In the genomic region with DNA sequence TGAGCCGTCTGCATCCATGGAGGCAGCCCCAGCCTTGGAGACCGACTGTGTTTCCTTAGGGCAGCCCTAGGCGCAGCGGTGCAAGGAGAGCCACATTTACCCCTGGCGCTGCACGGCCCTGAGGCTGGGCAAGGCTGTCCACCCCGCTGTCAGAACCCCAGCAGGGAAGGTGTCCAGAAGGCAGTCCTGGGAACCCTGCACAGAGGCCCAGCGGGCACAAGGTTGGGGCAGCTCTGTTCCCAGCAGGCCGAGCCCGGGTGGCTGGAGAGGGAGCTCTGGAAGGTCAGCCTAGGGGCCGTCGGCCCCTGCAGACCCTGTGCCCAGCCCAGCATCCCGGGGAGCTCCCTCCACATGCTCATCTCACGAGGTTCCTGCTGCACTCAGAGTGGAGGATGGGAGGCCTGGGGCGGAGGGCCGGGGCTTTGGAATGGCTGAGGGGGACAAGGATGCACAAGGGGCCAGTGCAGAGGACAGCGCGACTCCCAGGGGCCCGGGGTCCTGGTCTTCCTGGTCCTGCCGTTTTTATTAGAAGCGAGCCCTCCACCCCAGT, we compare ENCODE assay signal across 9 cellular contexts. TPM values are rescaled to one million over a fixed set of nuclear protein-coding genes. Genes with fewer than 3 reads are reported as not detected.
DNase-seq lines count a peak whose midpoint lies in the region; ATAC-seq and TF ChIP-seq lines count a peak whose summit lies in the region.
"Had no signal": no experiment of that assay in that cellular context is flagged by ENCODE, and none has a peak within 500 bp of the region (broad histone marks: within the 10 kb centered on the region; RNA-seq: fewer than 3 reads in every experiment).

No MANE protein-coding gene starts in this region.

- H3K4me2 ChIP-seq in SK-N-SH, result peak overlapping the region; percentile 44; the same call in 1 of the 2 replicates

- no peaks in the 10 kb centered on the region for H3K9me3 ChIP-seq in SK-N-SH
- no peaks in the 10 kb centered on the region for H3K9me3 ChIP-seq in ovary

- H3K4me1 Mint-ChIP-seq in Calu3 (ENCODE audit: low read depth, unreplicated experiment), result no peaks in the 10 kb centered on the region

- no peak for DNase-seq in Calu3
- DNase-seq in SK-N-SH, result no peak
- no peak for DNase-seq in fibroblast of villous mesenchyme (ENCODE audit: low read depth)
- DNase-seq in ovary, result peak in 4 of 5 donors; percentile 18 to 38 (median 28)
- DNase-seq in HK-2 (ENCODE audit: unreplicated experiment), result no peak
- DNase-seq in NCI-H774 (lab: John Stamatoyannopoulos, UW), result no peak
- no peak for DNase-seq in stimulated activated CD4-positive, alpha-beta T cell treated with anti-CD3 and anti-CD28 coated beads, Interleukin-2, amount 100 ng/mL, for 48 hours

- BruUV-seq in Calu3 (replicated peaks; lab: Mats Ljungman, UMichigan), result no TSS peak

- H3K27ac ChIP-seq in SK-N-SH (ENCODE audit: low read depth in 2 of 2, low read length in 1 of 2), result no peak overlapping the region
- no peak overlapping the region for H3K27ac ChIP-seq in ovary

- no peak for TF ChIP-seq EP300 in SK-N-SH (IDR thresholded peaks at IDR 0.05; ENCODE audit: borderline replicate concordance in 1 of 2, low read depth in 1 of 2, low read length in 1 of 2)
- TF ChIP-seq EP300 in ovary (IDR thresholded peaks at IDR 0.05), result no peak

- no peak for TF ChIP-seq RAD21 in SK-N-SH (IDR thresholded peaks at IDR 0.05; ENCODE audit: low read length)

- H3K27me3 ChIP-seq in SK-N-SH (ENCODE audit: insufficient read depth) (no peaks in the 10 kb centered on the region), ovary (no peaks in the 10 kb centered on the region)

- 83% methylated on average over 2 of the region's 21 CpGs for WGBS in SK-N-SH (ENCODE audit: low lambda C conversion rate)
- 66 to 92% (median 90%) methylated on average over 19 to 21 of the region's 21 CpGs for WGBS in ovary, 3 donors

- TF ChIP-seq POLR2A in ovary (IDR thresholded peaks at IDR 0.05), result no peak

- TF ChIP-seq CTCF in Calu3 (IDR thresholded peaks at IDR 0.05; ENCODE audit: unreplicated experiment) (no peak), SK-N-SH (IDR thresholded peaks at IDR 0.05) (no peak), fibroblast of villous mesenchyme (IDR thresholded peaks at IDR 0.05; ENCODE audit: insufficient read depth, low read depth, low read length) (no peak), ovary (IDR thresholded peaks at IDR 0.05) (no peak)

- H3K27ac Mint-ChIP-seq in Calu3 (ENCODE audit: unreplicated experiment), result no peak overlapping the region

- H3K9me2 ChIP-seq in SK-N-SH, result no peaks in the 10 kb centered on the region

- intact Hi-C loops in Calu3 (cut with micrococcal nuclease; ENCODE audit: unreplicated experiment), result no loop called here
- intact Hi-C loops in ovary (cut with DNase I), result loop anchor here in 1 of 4 donors (10.0 kb wide), 1 partner anchor 1651 kb away; a partner anchor contains a TSS

- no peaks in the 10 kb centered on the region for H3K36me3 ChIP-seq in SK-N-SH (replicated peaks in 1 of 2; ENCODE audit: control insufficient read depth in 1 of 2, insufficient read depth in 2 of 2, low read length in 1 of 2)
- no peaks in the 10 kb centered on the region for H3K36me3 ChIP-seq in ovary

- H2AFZ ChIP-seq in SK-N-SH (ENCODE audit: low read depth), result no peak overlapping the region

- no peaks in the 10 kb centered on the region for H3K79me2 ChIP-seq in SK-N-SH (ENCODE audit: insufficient read depth)

- H3K9ac ChIP-seq in SK-N-SH, result no peak overlapping the region

- POLR2A ChIA-PET in SK-N-SH (lab: Yijun Ruan, JAX), result interaction anchor here (2.4 kb wide), 1 partner anchor 16 kb away, joined by 7 read pairs; no protein-coding TSS in a partner anchor

- CTCF ChIA-PET in Calu3 (lab: Charles Lee) (no interaction called here), SK-N-SH (lab: Yijun Ruan, JAX) (interaction anchor here (0.6 to 4.7 kb wide), 11 partner anchors 9 to 72 kb away, joined by 3 to 125 read pairs (median 5); no protein-coding TSS in a partner anchor)

- H3K4me3 ChIP-seq in SK-N-SH (ENCODE audit: low read depth in 2 of 2, low read length in 1 of 2) (peak overlapping the region in 1 of 2 experiments; percentile 42; a peak in 2 of 4 replicates), fibroblast of villous mesenchyme (ENCODE audit: low read depth, low read length) (peak overlapping the region; percentile 41), ovary (no peak overlapping the region)

- no peaks in the 10 kb centered on the region for H3F3A ChIP-seq in SK-N-SH (replicated peaks; ENCODE audit: insufficient read depth)

- H4K20me1 ChIP-seq in SK-N-SH (ENCODE audit: insufficient read depth), result no peaks in the 10 kb centered on the region

- H3K27me3 Mint-ChIP-seq in Calu3 (ENCODE audit: unreplicated experiment), result peaks cover 48% of the 10 kb centered on the region

- peaks cover 0 to 18% of the 10 kb centered on the region in 2 experiments; a peak in 1 of 4 replicates for H3K4me1 ChIP-seq in SK-N-SH (ENCODE audit: control insufficient read depth in 1 of 2, insufficient read depth in 2 of 2, low read depth in 1 of 2, low read length in 1 of 2)
- no peaks in the 10 kb centered on the region for H3K4me1 ChIP-seq in ovary (ENCODE audit: insufficient read depth)

- peaks cover 9% of the 10 kb centered on the region for H3K36me3 Mint-ChIP-seq in Calu3 (ENCODE audit: insufficient read depth, unreplicated experiment)

- H3K4me3 Mint-ChIP-seq in Calu3 (ENCODE audit: low read depth, unreplicated experiment), result peak overlapping the region; percentile 72

- no peaks in the 10 kb centered on the region for H3K9me3 Mint-ChIP-seq in Calu3 (ENCODE audit: low read depth, unreplicated experiment)

- ATAC-seq in HG02678 (IDR thresholded peaks at IDR 0.05; ENCODE audit: unreplicated experiment), result no peak

TF ChIP-seq in SK-N-SH, 30 proteins besides CTCF, POLR2A, EP300 and RAD21 (continues in another document):
- TF ChIP-seq CHD2 (IDR thresholded peaks at IDR 0.05; ENCODE audit: low read length, partially characterized antibody) (no peak), EZH2phosphoT487 (IDR thresholded peaks at IDR 0.05; ENCODE audit: borderline replicate concordance, low read depth) (no peak), FOSL2 (IDR thresholded peaks at IDR 0.05; ENCODE audit: borderline replicate concordance, low read depth) (no peak), POLR2AphosphoS5 (IDR thresholded peaks at IDR 0.05; ENCODE audit: low read depth, low read length) (no peak), RFX5 (IDR thresholded peaks at IDR 0.05; ENCODE audit: low read length) (no peak), RCOR1 (IDR thresholded peaks at IDR 0.05; ENCODE audit: low read length) (no peak), FOXM1 (IDR thresholded peaks at IDR 0.05; ENCODE audit: low read depth) (no peak), YY1 (IDR thresholded peaks at IDR 0.05; ENCODE audit: low read depth) (no peak), GABPA (IDR thresholded peaks at IDR 0.05; ENCODE audit: low read depth) (no peak), MEF2A (IDR thresholded peaks at IDR 0.05; ENCODE audit: borderline replicate concordance, low read depth) (no peak)
- TF ChIP-seq, protein P1, sequence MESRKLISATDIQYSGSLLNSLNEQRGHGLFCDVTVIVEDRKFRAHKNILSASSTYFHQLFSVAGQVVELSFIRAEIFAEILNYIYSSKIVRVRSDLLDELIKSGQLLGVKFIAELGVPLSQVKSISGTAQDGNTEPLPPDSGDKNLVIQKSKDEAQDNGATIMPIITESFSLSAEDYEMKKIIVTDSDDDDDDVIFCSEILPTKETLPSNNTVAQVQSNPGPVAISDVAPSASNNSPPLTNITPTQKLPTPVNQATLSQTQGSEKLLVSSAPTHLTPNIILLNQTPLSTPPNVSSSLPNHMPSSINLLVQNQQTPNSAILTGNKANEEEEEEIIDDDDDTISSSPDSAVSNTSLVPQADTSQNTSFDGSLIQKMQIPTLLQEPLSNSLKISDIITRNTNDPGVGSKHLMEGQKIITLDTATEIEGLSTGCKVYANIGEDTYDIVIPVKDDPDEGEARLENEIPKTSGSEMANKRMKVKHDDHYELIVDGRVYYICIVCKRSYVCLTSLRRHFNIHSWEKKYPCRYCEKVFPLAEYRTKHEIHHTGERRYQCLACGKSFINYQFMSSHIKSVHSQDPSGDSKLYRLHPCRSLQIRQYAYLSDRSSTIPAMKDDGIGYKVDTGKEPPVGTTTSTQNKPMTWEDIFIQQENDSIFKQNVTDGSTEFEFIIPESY (IDR thresholded peaks at IDR 0.05; ENCODE audit: borderline replicate concordance, low read depth), result no peak
- TF ChIP-seq, protein P2, sequence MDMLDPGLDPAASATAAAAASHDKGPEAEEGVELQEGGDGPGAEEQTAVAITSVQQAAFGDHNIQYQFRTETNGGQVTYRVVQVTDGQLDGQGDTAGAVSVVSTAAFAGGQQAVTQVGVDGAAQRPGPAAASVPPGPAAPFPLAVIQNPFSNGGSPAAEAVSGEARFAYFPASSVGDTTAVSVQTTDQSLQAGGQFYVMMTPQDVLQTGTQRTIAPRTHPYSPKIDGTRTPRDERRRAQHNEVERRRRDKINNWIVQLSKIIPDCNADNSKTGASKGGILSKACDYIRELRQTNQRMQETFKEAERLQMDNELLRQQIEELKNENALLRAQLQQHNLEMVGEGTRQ (IDR thresholded peaks at IDR 0.05; ENCODE audit: borderline replicate concordance, low read depth, low read length), result no peak
- TF ChIP-seq, protein P3, sequence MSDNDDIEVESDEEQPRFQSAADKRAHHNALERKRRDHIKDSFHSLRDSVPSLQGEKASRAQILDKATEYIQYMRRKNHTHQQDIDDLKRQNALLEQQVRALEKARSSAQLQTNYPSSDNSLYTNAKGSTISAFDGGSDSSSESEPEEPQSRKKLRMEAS (IDR thresholded peaks at IDR 0.05; ENCODE audit: low read depth), result no peak

RNA-seq across cellular contexts. Expression of a gene that starts 19.9 kb away (rescaled TPM):
- 0.27 and 0.54 TPM in 2 replicates for total RNA-seq in Calu3 (2022)
- 2.1 and 3.7 TPM in 2 replicates for polyA plus RNA-seq in SK-N-SH (2012; rRNA removed)
- polyA plus RNA-seq in SK-N-SH (2012; cell fraction: cytosol; rRNA removed), result 1.8 and 2.7 TPM in 2 replicates
- polyA plus RNA-seq in SK-N-SH (2012; cell fraction: nucleus; rRNA removed), result 16.3 and 25.0 TPM in 2 replicates
- total RNA-seq in fibroblast of villous mesenchyme, result 2.2 and 7.7 TPM in 2 replicates
- total RNA-seq in ovary, result 10 to 100 TPM in 1 of 7 donors, 1 to 10 TPM in 5, under 1 TPM in 1; 0.85 to 10.6 (median 2.3) TPM
- 1 to 10 TPM; 1.1 to 2.6 TPM for polyA plus RNA-seq in ovary
- total RNA-seq: mononuclear cell had no signal

RNA-seq across cellular contexts. Expression of a gene that starts 55.3 kb away (rescaled TPM):
- total RNA-seq in Calu3 (2022) (98.6 and 107 TPM in 2 replicates), fibroblast of villous mesenchyme (66.7 and 76.9 TPM in 2 replicates), ovary (10 to 100 TPM; 17.8 to 55.2 (median 46.3) TPM)
- polyA plus RNA-seq in SK-N-SH (2012; rRNA removed) (114 and 124 TPM in 2 replicates), ovary (10 to 100 TPM; 23.8 to 33.9 TPM)
- polyA plus RNA-seq in SK-N-SH (2012; cell fraction: cytosol; rRNA removed), result 77.5 and 83.1 TPM in 2 replicates
- polyA plus RNA-seq in SK-N-SH (2012; cell fraction: nucleus; rRNA removed), result 214 and 215 TPM in 2 replicates

RNA-seq across cellular contexts. Expression of a gene that starts 56.6 kb away (rescaled TPM):
- total RNA-seq in Calu3 (2022), result 27.1 and 27.8 TPM in 2 replicates
- polyA plus RNA-seq in SK-N-SH (2012; rRNA removed), result 27.3 and 28.1 TPM in 2 replicates
- polyA plus RNA-seq in SK-N-SH (2012; cell fraction: cytosol; rRNA removed), result 3.6 and 5.7 TPM in 2 replicates
- 220 and 295 TPM in 2 replicates for polyA plus RNA-seq in SK-N-SH (2012; cell fraction: nucleus; rRNA removed)
- 6.0 and 9.3 TPM in 2 replicates for total RNA-seq in fibroblast of villous mesenchyme
- 1 to 10 TPM; 1.5 to 6.7 (median 2.1) TPM for total RNA-seq in ovary
- 1 to 10 TPM in 1 of 2 donors, under 1 TPM in 1; 0.13 to 2.2 TPM for polyA plus RNA-seq in ovary

Comparison
In these comparisons a context has a peak if more than half of its experiments do, and no peak if none do; other contexts are left out.
1. DNase-seq: peak in ovary (4 of 5); none in Calu3 (single experiment), SK-N-SH (single experiment), fibroblast of villous mesenchyme (single experiment), HK-2 (single experiment), NCI-H774 (single experiment) and stimulated activated CD4-positive, alpha-beta T cell treated with anti-CD3 and anti-CD28 coated beads, Interleukin-2, amount 100 ng/mL, for 48 hours (0 of 2).